ENCODE assay signal across 24 cellular contexts in the genomic region with DNA sequence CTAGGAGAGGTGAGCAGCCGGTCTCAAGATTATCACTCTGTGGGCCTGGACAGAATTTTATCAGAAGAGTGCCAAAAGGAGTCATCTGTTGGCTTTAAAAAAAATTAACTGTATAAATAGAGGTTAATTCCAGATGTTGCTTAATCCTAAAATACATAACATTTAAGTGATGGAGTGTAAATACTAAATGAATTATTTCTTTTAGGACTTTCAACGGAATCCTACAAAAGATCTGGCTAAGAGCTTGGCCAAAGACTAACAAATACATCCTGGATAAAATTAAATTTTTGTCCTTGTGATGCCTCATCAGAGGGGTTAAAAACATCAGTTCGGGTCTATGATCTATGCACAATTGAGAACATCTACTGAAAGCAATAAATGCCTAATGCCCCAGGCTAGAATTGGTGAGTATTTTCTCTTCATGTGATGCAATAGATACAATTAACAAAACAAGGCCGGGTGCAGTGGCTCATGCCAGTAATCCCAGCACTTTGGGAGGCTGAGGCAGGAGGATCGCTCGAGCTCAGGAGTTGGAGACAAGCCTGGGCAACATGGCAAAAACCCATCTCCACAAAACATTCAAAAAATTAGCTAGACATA. TPM values are rescaled to one million over a fixed set of nuclear protein-coding genes. Genes with fewer than 3 reads are reported as not detected.
A peak's percentile ranks its signal among the peaks of the same experiment; 100 is the strongest.
DNase-seq lines count a peak whose midpoint lies in the region; ATAC-seq and TF ChIP-seq lines count a peak whose summit lies in the region.
"Had no signal": no experiment of that assay in that cellular context is flagged by ENCODE, and none has a peak within 500 bp of the region (broad histone marks: within the 10 kb centered on the region; RNA-seq: fewer than 3 reads in every experiment).

No MANE protein-coding gene starts in this region.

- no peak overlapping the region for H3K27ac Mint-ChIP-seq in activated CD4-positive, alpha-beta memory T cell treated with anti-CD3 and anti-CD28 coated beads, Interleukin-2, amount 10 ng/mL, durations not matched to agents 7 days and 5 days
- H3K27ac Mint-ChIP-seq: activated naive CD8-positive, alpha-beta T cell; activated T-helper 2 cell treated with anti-CD3 and anti-CD28 coated beads, Interferon-gamma antibody, Interleukin-2, Interleukin-4, amounts not matched to agents 10 μg/mL and 5 μg/mL and 100 μg/mL, durations not matched to agents 14 hours and 24 hours and 36 hours; IgD-negative memory B cell; natural killer cell; stimulated activated naive B cell treated with anti-CD40 and anti-IgM and Interleukin-4, amounts not matched to agents 10 μg/mL and 1 μg/mL and 100 μg/mL, for 72 hours had no signal

- H3K4me1 ChIP-seq in Panc1 (ENCODE audit: control insufficient read depth, insufficient read depth, low read length), result peaks cover 80% of the 10 kb centered on the region
- peaks cover 7 to 9% of the 10 kb centered on the region in 2 experiments for H3K4me1 ChIP-seq in trophoblast cell (ENCODE audit: control insufficient read depth in 1 of 2, insufficient read depth in 2 of 2, low read length in 2 of 2)
- H3K4me1 ChIP-seq: gastrocnemius medialis had no signal

- no peak overlapping the region for H3K4me3 Mint-ChIP-seq in activated CD4-positive, alpha-beta memory T cell treated with anti-CD3 and anti-CD28 coated beads, Interleukin-2, amount 10 ng/mL, durations not matched to agents 7 days and 5 days
- H3K4me3 Mint-ChIP-seq: activated CD4-positive, alpha-beta T cell treated with anti-CD3 and anti-CD28 coated beads, Interleukin-2, amount 10 ng/mL, durations not matched to agents 7 days and 5 days; activated naive CD8-positive, alpha-beta T cell; CD8-positive, alpha-beta memory T cell; central memory CD8-positive, alpha-beta T cell; IgD-negative memory B cell; natural killer cell; stimulated activated naive B cell treated with anti-CD40 and anti-IgM and Interleukin-4, amounts not matched to agents 10 μg/mL and 1 μg/mL and 100 μg/mL, for 72 hours had no signal

- H3K79me2 ChIP-seq in trophoblast cell (ENCODE audit: control insufficient read depth, insufficient read depth, low read length, poor library complexity), result no peaks in the 10 kb centered on the region

- no peak for ATAC-seq in Panc1
- ATAC-seq: natural killer cell had no signal

- peak overlapping the region; percentile 26 for H2BK12ac ChIP-seq in trophoblast cell (ENCODE audit: low read length)

- in situ Hi-C loops in Panc1 (cut with HindIII; ENCODE audit: low pct_unique_long_range_greater_than_20kb, low sequenced_read_pairs), result no loop called here
- in situ Hi-C loops in GM13977 (cut with MboI; ENCODE audit: low pct_unique_long_range_greater_than_20kb, low sequenced_read_pairs, unreplicated experiment), result no loop called here

- intact Hi-C loops in Panc1 (cut with micrococcal nuclease; ENCODE audit: unreplicated experiment), result loop anchor here (5.0 to 10.0 kb wide), 2 partner anchors 51 to 226 kb away; partner anchors contain the start of genes MDM1 and RAP1B

- H3K9me3 Mint-ChIP-seq in activated CD4-positive, alpha-beta memory T cell treated with anti-CD3 and anti-CD28 coated beads, Interleukin-2, amount 10 ng/mL, durations not matched to agents 7 days and 5 days, result peaks cover 2% of the 10 kb centered on the region
- H3K9me3 Mint-ChIP-seq: activated CD4-positive, alpha-beta T cell treated with anti-CD3 and anti-CD28 coated beads, Interleukin-2, amount 10 ng/mL, durations not matched to agents 7 days and 5 days; activated T-helper 2 cell treated with anti-CD3 and anti-CD28 coated beads, Interferon-gamma antibody, Interleukin-2, Interleukin-4, amounts not matched to agents 10 μg/mL and 5 μg/mL and 100 μg/mL, durations not matched to agents 14 hours and 24 hours and 36 hours; CD8-positive, alpha-beta memory T cell; central memory CD8-positive, alpha-beta T cell; IgD-negative memory B cell; natural killer cell; stimulated activated naive B cell treated with anti-CD40 and anti-IgM and Interleukin-4, amounts not matched to agents 10 μg/mL and 1 μg/mL and 100 μg/mL, for 72 hours had no signal

- peaks cover 5% of the 10 kb centered on the region for H3K27me3 Mint-ChIP-seq in activated CD4-positive, alpha-beta memory T cell treated with anti-CD3 and anti-CD28 coated beads, Interleukin-2, amount 10 ng/mL, durations not matched to agents 7 days and 5 days
- H3K27me3 Mint-ChIP-seq: activated CD4-positive, alpha-beta T cell treated with anti-CD3 and anti-CD28 coated beads, Interleukin-2, amount 10 ng/mL, durations not matched to agents 7 days and 5 days; activated naive CD8-positive, alpha-beta T cell; CD8-positive, alpha-beta memory T cell; central memory CD8-positive, alpha-beta T cell; IgD-negative memory B cell; stimulated activated naive B cell treated with anti-CD40 and anti-IgM and Interleukin-4, amounts not matched to agents 10 μg/mL and 1 μg/mL and 100 μg/mL, for 72 hours had no signal

- WGBS in trophoblast cell (ENCODE audit: extremely low coverage, insufficient coverage, insufficient read length), result no CpG with 5 or more reads among the region's 6 CpGs

- H3K4ac ChIP-seq in trophoblast cell (ENCODE audit: low read depth, low read length), result no peak overlapping the region

- H3K23ac ChIP-seq in trophoblast cell (ENCODE audit: low read length), result no peak overlapping the region

- H3K36me3 ChIP-seq in Panc1 (ENCODE audit: control insufficient read depth, insufficient read depth, low read length) (no peaks in the 10 kb centered on the region), trophoblast cell (ENCODE audit: control insufficient read depth in 1 of 2, insufficient read depth in 2 of 2, low read length in 2 of 2) (no peaks in the 10 kb centered on the region)
- H3K36me3 ChIP-seq: gastrocnemius medialis, MG63 had no signal

- no peak overlapping the region for H4K12ac ChIP-seq in trophoblast cell (ENCODE audit: low read depth, low read length)

- no peak overlapping the region for H2AFZ ChIP-seq in trophoblast cell (ENCODE audit: insufficient read depth, low read length, poor library complexity)

- no peak overlapping the region for H3K14ac ChIP-seq in trophoblast cell (ENCODE audit: low read length)

- no peak overlapping the region for H3K4me2 ChIP-seq in trophoblast cell (ENCODE audit: low read length)

- no peak overlapping the region for H2BK5ac ChIP-seq in trophoblast cell (ENCODE audit: low read depth, low read length, poor library complexity)

- peak overlapping the region; percentile 36 for H2BK120ac ChIP-seq in trophoblast cell (ENCODE audit: insufficient read depth, low read length, poor library complexity)

- no peak overlapping the region for H3K9ac ChIP-seq in trophoblast cell (ENCODE audit: low read length)

- POLR2A ChIA-PET in Panc1 (lab: Charles Lee), result no interaction called here
- POLR2A ChIA-PET in activated CD4-positive, alpha-beta memory T cell treated with anti-CD3 and anti-CD28 coated beads, Interleukin-2, amount 10 ng/mL, durations not matched to agents 7 days and 5 days (lab: Charles Lee), result no interaction called here

- H3K36me3 Mint-ChIP-seq in activated CD4-positive, alpha-beta memory T cell treated with anti-CD3 and anti-CD28 coated beads, Interleukin-2, amount 10 ng/mL, durations not matched to agents 7 days and 5 days (ENCODE audit: low read depth), result no peaks in the 10 kb centered on the region
- H3K36me3 Mint-ChIP-seq: activated naive CD8-positive, alpha-beta T cell; CD8-positive, alpha-beta memory T cell; IgD-negative memory B cell; natural killer cell; stimulated activated naive B cell treated with anti-CD40 and anti-IgM and Interleukin-4, amounts not matched to agents 10 μg/mL and 1 μg/mL and 100 μg/mL, for 72 hours had no signal

- H3K4me3 ChIP-seq in Panc1 (ENCODE audit: low read depth in 2 of 2, low read length in 2 of 2), result no peak overlapping the region
- no peak overlapping the region for H3K4me3 ChIP-seq in trophoblast cell (ENCODE audit: low read depth, low read length)
- H3K4me3 ChIP-seq: gastrocnemius medialis, MG63, testis had no signal

- peaks cover 34% of the 10 kb centered on the region for H3K4me1 Mint-ChIP-seq in activated CD4-positive, alpha-beta memory T cell treated with anti-CD3 and anti-CD28 coated beads, Interleukin-2, amount 10 ng/mL, durations not matched to agents 7 days and 5 days

- H3K27ac ChIP-seq in Panc1 (ENCODE audit: low read length) (peak overlapping the region; percentile 95), trophoblast cell (ENCODE audit: low read depth, low read length) (no peak overlapping the region)
- H3K27ac ChIP-seq: gastrocnemius medialis, testis, VCaP had no signal

- H2AK5ac ChIP-seq in trophoblast cell (ENCODE audit: low read length), result no peak overlapping the region

- no TSS peak for BruUV-seq in Panc1 (replicated peaks; lab: Mats Ljungman, UMichigan)

- no peak overlapping the region for H4K8ac ChIP-seq in trophoblast cell (ENCODE audit: low read depth, low read length)

- H3K9me3 ChIP-seq in Panc1 (ENCODE audit: control insufficient read depth, insufficient read depth, low read depth, low read length), result no peaks in the 10 kb centered on the region
- H3K9me3 ChIP-seq in trophoblast cell (ENCODE audit: insufficient read depth, low read depth, low read length), result no peaks in the 10 kb centered on the region
- H3K9me3 ChIP-seq: gastrocnemius medialis, MG63, testis had no signal

- no peak overlapping the region for H3K18ac ChIP-seq in trophoblast cell (ENCODE audit: low read length)

- no peak for TF ChIP-seq CTCF in Panc1 (IDR thresholded peaks at IDR 0.05)
- TF ChIP-seq CTCF in GM13977 (IDR thresholded peaks at IDR 0.05; ENCODE audit: extremely low read depth, insufficient read depth, missing control alignments), result no peak

- CTCF ChIA-PET in Panc1 (lab: Charles Lee), result no interaction called here
- CTCF ChIA-PET in activated CD4-positive, alpha-beta memory T cell treated with anti-CD3 and anti-CD28 coated beads, Interleukin-2, amount 10 ng/mL, durations not matched to agents 7 days and 5 days (lab: Charles Lee), result no interaction called here

- H3K79me1 ChIP-seq in trophoblast cell (ENCODE audit: low read length), result peaks cover 9% of the 10 kb centered on the region

- peak; percentile 46 for DNase-seq in GM04504 (ENCODE audit: low read depth)
- no peak for DNase-seq in Panc1 (ENCODE audit: low read depth, low spot score)
- peak; percentile 36 for DNase-seq in fibroblast of the conjunctiva (ENCODE audit: low read depth)
- peak; percentile 29 to 63 for DNase-seq in trophoblast cell
- no peak for DNase-seq in A172 (ENCODE audit: low spot score)
- no peak for DNase-seq in activated CD4-positive, alpha-beta memory T cell treated with anti-CD3 and anti-CD28 coated beads, Interleukin-2, amount 10 ng/mL, durations not matched to agents 7 days and 5 days
- DNase-seq in GM13977 (ENCODE audit: low spot score), result no peak
- DNase-seq: activated CD4-positive, alpha-beta T cell treated with anti-CD3 and anti-CD28 coated beads, Interleukin-2, amount 10 ng/mL, durations not matched to agents 7 days and 5 days; CD8-positive, alpha-beta memory T cell; gastrocnemius medialis; kidney; natural killer cell; NCI-H1417; NCI-H510A treated with DMSO at 0.1 percent for 48 hours; NK-92 treated with Interleukin-12 subunit alpha and Interleukin-12 subunit beta, amount 100 ng/mL, for 24 hours; stimulated activated CD4-positive, alpha-beta T cell treated with anti-CD3 and anti-CD28 coated beads, Interleukin-2, amount 100 ng/mL, for 48 hours; stimulated activated naive B cell treated with anti-CD40 and anti-IgM and Interleukin-4, amounts not matched to agents 10 μg/mL and 1 μg/mL and 100 μg/mL, for 72 hours had no signal

- peak overlapping the region; percentile 75 for H4K91ac ChIP-seq in trophoblast cell (ENCODE audit: low read depth, low read length)

- H3K27me3 ChIP-seq in Panc1 (ENCODE audit: control insufficient read depth, insufficient read depth, low read length) (no peaks in the 10 kb centered on the region), trophoblast cell (ENCODE audit: insufficient read depth, low read length) (no peaks in the 10 kb centered on the region)
- H3K27me3 ChIP-seq: gastrocnemius medialis, MG63, testis had no signal

RNA-seq across cellular contexts. Expression of gene RAP1B, which starts 49.8 kb away (rescaled TPM):
- 328 TPM for total RNA-seq in Panc1 (2021; ENCODE audit: unreplicated experiment)
- 340 TPM for polyA plus RNA-seq in Panc1 (2012; ENCODE audit: insufficient read length)
- polyA plus RNA-seq in trophoblast cell (2013), result 524 and 542 TPM in 2 replicates
- 366 and 414 TPM in 2 replicates for total RNA-seq in A172 (2014; rRNA removed; shearing (Covaris generic))
- 100 to 1,000 TPM; 290 to 291 TPM for total RNA-seq in activated CD4-positive, alpha-beta memory T cell treated with anti-CD3 and anti-CD28 coated beads, Interleukin-2, amount 10 ng/mL, durations not matched to agents 7 days and 5 days

Comparison
In these comparisons a context has a peak if more than half of its experiments do, and no peak if none do; other contexts are left out.
1. DNase-seq: peak in GM04504 (single experiment), fibroblast of the conjunctiva (single experiment) and trophoblast cell (2 of 2); none in Panc1 (single experiment), A172 (single experiment), activated CD4-positive, alpha-beta memory T cell treated with anti-CD3 and anti-CD28 coated beads, Interleukin-2, amount 10 ng/mL, durations not matched to agents 7 days and 5 days (single experiment) and GM13977 (single experiment).